ENCODE assay signal across 8 cellular contexts in genomic region chr19:57527136-57527881, GRCh38. TPM values are rescaled to one million over a fixed set of nuclear protein-coding genes. Genes with fewer than 3 reads are reported as not detected.
A peak's percentile ranks its signal among the peaks of the same experiment; 100 is the strongest.
DNase-seq lines count a peak whose midpoint lies in the region; TF ChIP-seq lines count a peak whose summit lies in the region.

TSS of gene ZNF549 (plus strand) at chr19:57527356. CDS start at chr19:57527574, 218 bp downstream.

- H3K36me3 ChIP-seq in adrenal gland (replicated peaks in 1 of 2), result no peaks in the 10 kb centered on the region
- H3K36me3 ChIP-seq in left ventricle myocardium inferior, result peaks cover 24% of the 10 kb centered on the region

- H3K4me3 ChIP-seq in adrenal gland (peak within 1 kb of the TSS; percentile 57 to 97 (median 62)), left ventricle myocardium inferior (peak within 1 kb of the TSS; percentile 82)

- H3K27ac ChIP-seq in adrenal gland (peak within 1 kb of the TSS in 4 of 5 donors; percentile 70 to 88 (median 79)), left ventricle myocardium inferior (replicated peaks) (peak within 1 kb of the TSS; percentile 87)

- H3K27me3 ChIP-seq in adrenal gland (no peaks in the 10 kb centered on the region), left ventricle myocardium inferior (ENCODE audit: low read depth) (no peaks in the 10 kb centered on the region)

- peaks cover 18% of the 10 kb centered on the region for H3K4me1 Mint-ChIP-seq in HFFc6 (ENCODE audit: low read depth)
- peaks cover 11% of the 10 kb centered on the region for H3K4me1 Mint-ChIP-seq in type B pancreatic cell (ENCODE audit: unreplicated experiment)

- H3K4me1 ChIP-seq in adrenal gland (replicated peaks in 1 of 2) (peaks cover 4 to 9% of the 10 kb centered on the region in 2 donors), left ventricle myocardium inferior (peaks cover 18% of the 10 kb centered on the region)

- H3K4me3 Mint-ChIP-seq in HFFc6, result peak within 1 kb of the TSS; percentile 96
- H3K4me3 Mint-ChIP-seq in type B pancreatic cell, result peak within 1 kb of the TSS; percentile 93

- TF ChIP-seq POLR2A in adrenal gland (IDR thresholded peaks at IDR 0.05), result peak in 1 of 2 donors; percentile 50

- H3K9me3 ChIP-seq in adrenal gland (replicated peaks in 1 of 3) (no peaks in the 10 kb centered on the region), left ventricle myocardium inferior (replicated peaks) (peaks cover 32% of the 10 kb centered on the region)

- H3K36me3 Mint-ChIP-seq in HFFc6 (ENCODE audit: low read depth), result peaks cover 33% of the 10 kb centered on the region
- peaks cover 30% of the 10 kb centered on the region for H3K36me3 Mint-ChIP-seq in type B pancreatic cell

- intact Hi-C loops in adrenal gland (cut with DNase I), result no loop called here
- intact Hi-C loops in left ventricle myocardium inferior (cut with micrococcal nuclease), result no loop called here
- intact Hi-C loops in posterior cingulate gyrus (cut with DNase I), result no loop called here

- H3K27me3 Mint-ChIP-seq in HFFc6 (ENCODE audit: insufficient read depth) (peaks cover 3% of the 10 kb centered on the region), type B pancreatic cell (no peaks in the 10 kb centered on the region)

- H3K9me3 Mint-ChIP-seq in HFFc6, result peaks cover 28% of the 10 kb centered on the region
- H3K9me3 Mint-ChIP-seq in type B pancreatic cell, result peaks cover 4% of the 10 kb centered on the region

- DNase-seq in GM04504 (ENCODE audit: low read depth) (peak; percentile 79), HFFc6 (peak; percentile 90), NCI-H1105 (lab: John Stamatoyannopoulos, UW) (peak; percentile 95), SW480 (ENCODE audit: low spot score) (peak; percentile 44), adrenal gland (peak; percentile 87 to 96 (median 92)), left ventricle myocardium inferior (peak; percentile 89), posterior cingulate gyrus (peak; percentile 73 to 97 (median 85)), type B pancreatic cell (ENCODE audit: extremely low spot score, unreplicated experiment) (peak; percentile 88)

- peak within 1 kb of the TSS; percentile 51 for H3K27ac Mint-ChIP-seq in HFFc6
- peak within 1 kb of the TSS; percentile 93 for H3K27ac Mint-ChIP-seq in type B pancreatic cell

- TF ChIP-seq CTCF in HFFc6 (IDR thresholded peaks at IDR 0.05) (no peak), adrenal gland (IDR thresholded peaks at IDR 0.05) (peak in 3 of 6 experiments; percentile 22 to 29 (median 27)), left ventricle myocardium inferior (IDR thresholded peaks at IDR 0.05; ENCODE audit: borderline replicate concordance) (peak; percentile 32), type B pancreatic cell (conservative IDR thresholded peaks at IDR 0.05) (no peak)

- 1 to 2% (median 1%) methylated on average over 27 to 64 of the region's 64 CpGs for WGBS in adrenal gland, 4 donors

RNA-seq across cellular contexts. Expression of gene ZNF549, which starts in this region (rescaled TPM):
- 1 to 10 TPM; 3.0 to 4.0 (median 3.7) TPM for total RNA-seq in HFFc6 (2021; fragmentation: NEBNext Ultra II Directional; extraction: Animal tissue kit (Norgen Biotek cat#: 25700))
- total RNA-seq in adrenal gland, result 1 to 10 TPM; 2.7 to 7.5 (median 5.8) TPM
- 1 to 10 TPM; 2.8 to 5.1 (median 2.8) TPM for polyA plus RNA-seq in adrenal gland
- total RNA-seq in left ventricle myocardium inferior, result 3.8 TPM
- total RNA-seq in type B pancreatic cell (ENCODE audit: low replicate concordance), result 8.5 and 9.2 TPM in 2 replicates

Comparison
In these comparisons a context has a peak if more than half of its experiments do, and no peak if none do; other contexts are left out.
1. Peak in every context shown above with its lines: DNase-seq, H3K4me3 ChIP-seq and H3K27ac ChIP-seq.
2. DNase-seq: peak in every context shown above with its lines; median percentile 95 in NCI-H1105; 92 in adrenal gland; 90 in HFFc6; 89 in left ventricle myocardium inferior; 88 in type B pancreatic cell; 85 in posterior cingulate gyrus; 79 in GM04504; 44 in SW480.